In genomic region chr1:94553323-94553730, GRCh38 we compare ENCODE assay signal across 15 cellular contexts. TPM values are rescaled to one million over a fixed set of nuclear protein-coding genes. Genes with fewer than 3 reads are reported as not detected.
DNase-seq lines count a peak whose midpoint lies in the region; ATAC-seq and TF ChIP-seq lines count a peak whose summit lies in the region.
"Had no signal": no experiment of that assay in that cellular context is flagged by ENCODE, and none has a peak within 500 bp of the region (broad histone marks: within the 10 kb centered on the region; RNA-seq: fewer than 3 reads in every experiment).

No MANE protein-coding gene starts in this region.

- intact Hi-C loops in ovary (cut with DNase I) = no loop called here
- intact Hi-C loops in activated CD8-positive, alpha-beta T cell treated with anti-CD3 and anti-CD28 coated beads for 36 hours (cut with micrococcal nuclease) = no loop called here

- TF ChIP-seq CTCF in ovary (IDR thresholded peaks at IDR 0.05) = no peak
- no peak for TF ChIP-seq CTCF in activated CD8-positive, alpha-beta T cell treated with anti-CD3 and anti-CD28 coated beads for 36 hours (IDR thresholded peaks at IDR 0.05)

- no peak for TF ChIP-seq POLR2A in ovary (IDR thresholded peaks at IDR 0.05)

- no peak overlapping the region for H3K4me3 ChIP-seq in ovary
- H3K4me3 ChIP-seq in effector memory CD4-positive, alpha-beta T cell (ENCODE audit: insufficient read depth, low read depth, low read length, poor library complexity, severe bottlenecking) = no peak overlapping the region
- H3K4me3 ChIP-seq: BLaER1 treated with 17β-estradiol and CSF1 and Interleukin-3, amounts not matched to agents 10 nM and 100 nM had no signal

- CTCF ChIA-PET in activated CD8-positive, alpha-beta T cell treated with anti-CD3 and anti-CD28 coated beads for 36 hours (lab: Charles Lee) = interaction anchor here (1.1 kb wide), 1 partner anchor 252 kb away, joined by 3 read pairs; no protein-coding TSS in a partner anchor

- H3K4me1 Mint-ChIP-seq in effector memory CD8-positive, alpha-beta T cell (ENCODE audit: low read depth in 2 of 2) = no peaks in the 10 kb centered on the region
- H3K4me1 Mint-ChIP-seq in activated CD8-positive, alpha-beta T cell treated with anti-CD3 and anti-CD28 coated beads for 36 hours (ENCODE audit: low read depth) = no peaks in the 10 kb centered on the region
- H3K4me1 Mint-ChIP-seq: stimulated activated naive B cell treated with anti-CD40 and anti-IgM and Interleukin-4, amounts not matched to agents 10 μg/mL and 1 μg/mL and 100 μg/mL, for 72 hours had no signal

- H3K27me3 Mint-ChIP-seq in effector memory CD8-positive, alpha-beta T cell = peaks cover 33 to 48% of the 10 kb centered on the region in 2 donors
- peaks cover 7% of the 10 kb centered on the region for H3K27me3 Mint-ChIP-seq in activated CD8-positive, alpha-beta T cell treated with anti-CD3 and anti-CD28 coated beads for 36 hours
- H3K27me3 Mint-ChIP-seq: dendritic cell treated with granulocyte-macrophage colony-stimulating factor and Interleukin-4, amounts not matched to agents 40 ng/mL and 50 ng/mL, for 4 days had no signal

- H3K36me3 Mint-ChIP-seq in effector memory CD8-positive, alpha-beta T cell (ENCODE audit: insufficient read depth) = no peaks in the 10 kb centered on the region
- no peaks in the 10 kb centered on the region for H3K36me3 Mint-ChIP-seq in activated CD8-positive, alpha-beta T cell treated with anti-CD3 and anti-CD28 coated beads for 36 hours (ENCODE audit: low read depth)
- H3K36me3 Mint-ChIP-seq: stimulated activated naive B cell treated with anti-CD40 and anti-IgM and Interleukin-4, amounts not matched to agents 10 μg/mL and 1 μg/mL and 100 μg/mL, for 72 hours had no signal

- POLR2A ChIA-PET in activated CD8-positive, alpha-beta T cell treated with anti-CD3 and anti-CD28 coated beads for 36 hours (lab: Charles Lee) = no interaction called here

- ATAC-seq in effector memory CD8-positive, alpha-beta T cell (replicated peaks) = no peak
- ATAC-seq in activated CD8-positive, alpha-beta T cell treated with anti-CD3 and anti-CD28 coated beads for 36 hours = no peak
- ATAC-seq: foreskin keratinocyte; left ventricle myocardium superior; stimulated activated naive B cell treated with anti-CD40 and anti-IgM and Interleukin-4, amounts not matched to agents 10 μg/mL and 1 μg/mL and 100 μg/mL, for 72 hours had no signal

- peaks cover 16% of the 10 kb centered on the region for H3K4me1 ChIP-seq in ovary (ENCODE audit: insufficient read depth)
- no peaks in the 10 kb centered on the region for H3K4me1 ChIP-seq in effector memory CD4-positive, alpha-beta T cell (ENCODE audit: control insufficient read depth, insufficient read depth, low read length, poor library complexity, severe bottlenecking)

- WGBS in ovary, 3 donors = 7 to 17% (median 9%) methylated on average over 5 of the region's 5 CpGs

- H3K27me3 ChIP-seq in ovary = no peaks in the 10 kb centered on the region
- H3K27me3 ChIP-seq in effector memory CD4-positive, alpha-beta T cell (replicated peaks; ENCODE audit: control insufficient read depth, insufficient read depth, low read length, poor library complexity, severe bottlenecking) = no peaks in the 10 kb centered on the region
- H3K27me3 ChIP-seq: BLaER1 treated with 17β-estradiol and CSF1 and Interleukin-3, amounts not matched to agents 10 nM and 100 nM; foreskin keratinocyte had no signal

- H3K4me3 Mint-ChIP-seq in effector memory CD8-positive, alpha-beta T cell = no peak overlapping the region
- no peak overlapping the region for H3K4me3 Mint-ChIP-seq in activated CD8-positive, alpha-beta T cell treated with anti-CD3 and anti-CD28 coated beads for 36 hours
- H3K4me3 Mint-ChIP-seq: dendritic cell treated with granulocyte-macrophage colony-stimulating factor and Interleukin-4, amounts not matched to agents 40 ng/mL and 50 ng/mL, for 4 days; stimulated activated naive B cell treated with anti-CD40 and anti-IgM and Interleukin-4, amounts not matched to agents 10 μg/mL and 1 μg/mL and 100 μg/mL, for 72 hours had no signal

- no peaks in the 10 kb centered on the region for H3K9me3 ChIP-seq in ovary
- no peaks in the 10 kb centered on the region for H3K9me3 ChIP-seq in effector memory CD4-positive, alpha-beta T cell (ENCODE audit: control insufficient read depth, low read length)
- H3K9me3 ChIP-seq: BLaER1 treated with 17β-estradiol and CSF1 and Interleukin-3, amounts not matched to agents 10 nM and 100 nM had no signal

- H3K27ac Mint-ChIP-seq in effector memory CD8-positive, alpha-beta T cell = no peak overlapping the region
- no peak overlapping the region for H3K27ac Mint-ChIP-seq in activated CD8-positive, alpha-beta T cell treated with anti-CD3 and anti-CD28 coated beads for 36 hours
- H3K27ac Mint-ChIP-seq: dendritic cell treated with granulocyte-macrophage colony-stimulating factor and Interleukin-4, amounts not matched to agents 40 ng/mL and 50 ng/mL, for 4 days; stimulated activated naive B cell treated with anti-CD40 and anti-IgM and Interleukin-4, amounts not matched to agents 10 μg/mL and 1 μg/mL and 100 μg/mL, for 72 hours had no signal

- H3K9me3 Mint-ChIP-seq in effector memory CD8-positive, alpha-beta T cell = no peaks in the 10 kb centered on the region
- no peaks in the 10 kb centered on the region for H3K9me3 Mint-ChIP-seq in activated CD8-positive, alpha-beta T cell treated with anti-CD3 and anti-CD28 coated beads for 36 hours
- H3K9me3 Mint-ChIP-seq: dendritic cell treated with granulocyte-macrophage colony-stimulating factor and Interleukin-4, amounts not matched to agents 40 ng/mL and 50 ng/mL, for 4 days; stimulated activated naive B cell treated with anti-CD40 and anti-IgM and Interleukin-4, amounts not matched to agents 10 μg/mL and 1 μg/mL and 100 μg/mL, for 72 hours had no signal

- H3K36me3 ChIP-seq in ovary = no peaks in the 10 kb centered on the region
- no peaks in the 10 kb centered on the region for H3K36me3 ChIP-seq in effector memory CD4-positive, alpha-beta T cell (ENCODE audit: control insufficient read depth, insufficient read depth, low read length)
- H3K36me3 ChIP-seq: BLaER1 treated with 17β-estradiol and CSF1 and Interleukin-3, amounts not matched to agents 10 nM and 100 nM had no signal

- peak; percentile 68 for DNase-seq in DMS53 (lab: John Stamatoyannopoulos, UW)
- peak; percentile 54 for DNase-seq in LHCN-M2 (ENCODE audit: low read depth)
- DNase-seq in fibroblast of gingiva (ENCODE audit: low read depth) = peak; percentile 37
- DNase-seq in ovary = peak in 2 of 5 donors; percentile 41 to 71
- DNase-seq in SHP77 (lab: John Stamatoyannopoulos, UW) = no peak
- DNase-seq in effector memory CD4-positive, alpha-beta T cell = no peak
- no peak for DNase-seq in effector memory CD8-positive, alpha-beta T cell
- no peak for DNase-seq in activated CD8-positive, alpha-beta T cell treated with anti-CD3 and anti-CD28 coated beads for 36 hours
- DNase-seq: activated CD8-positive, alpha-beta memory T cell treated with anti-CD3 and anti-CD28 coated beads, Interleukin-2, amount 50 U/mL, for 4 hours; left ventricle myocardium superior; NCI-H82; stimulated activated naive B cell treated with anti-CD40 and anti-IgM and Interleukin-4, amounts not matched to agents 10 μg/mL and 1 μg/mL and 100 μg/mL, for 72 hours had no signal

- no peak for TF ChIP-seq EP300 in ovary (IDR thresholded peaks at IDR 0.05)

- peak overlapping the region; percentile 7 to 66 for H3K27ac ChIP-seq in ovary
- no peak overlapping the region for H3K27ac ChIP-seq in effector memory CD4-positive, alpha-beta T cell (ENCODE audit: insufficient read depth, low read length, poor library complexity, severe bottlenecking)
- H3K27ac ChIP-seq: BLaER1 treated with 17β-estradiol and CSF1 and Interleukin-3, amounts not matched to agents 10 nM and 100 nM; foreskin keratinocyte had no signal

RNA-seq across cellular contexts. Expression of gene F3, which starts 11.8 kb away (rescaled TPM):
- 30.2 and 56.4 TPM in 2 replicates for total RNA-seq in LHCN-M2 (2014; rRNA removed)
- 41.5 TPM for polyA plus RNA-seq in LHCN-M2 (2012)
- total RNA-seq in ovary = 100 to 1,000 TPM in 4 of 7 donors, 10 to 100 TPM in 3; 38.5 to 365 (median 112) TPM
- 10 to 100 TPM; 29.0 to 32.4 TPM for polyA plus RNA-seq in ovary
- total RNA-seq in activated CD8-positive, alpha-beta T cell treated with anti-CD3 and anti-CD28 coated beads for 36 hours = not detected

Comparison
In these comparisons a context has a peak if more than half of its experiments do, and no peak if none do; other contexts are left out.
1. DNase-seq: peak in DMS53 (single experiment), LHCN-M2 (single experiment) and fibroblast of gingiva (single experiment); none in SHP77 (0 of 2), effector memory CD4-positive, alpha-beta T cell (0 of 3), effector memory CD8-positive, alpha-beta T cell (0 of 3) and activated CD8-positive, alpha-beta T cell treated with anti-CD3 and anti-CD28 coated beads for 36 hours (single experiment).
2. RNA of gene F3, which starts 11.8 kb away (total RNA-seq): 38.5 to 365 TPM in ovary and 30.2 to 56.4 TPM in LHCN-M2; not detected in activated CD8-positive, alpha-beta T cell treated with anti-CD3 and anti-CD28 coated beads for 36 hours; every median in the first group is over 10 times any median in the second.